22 cellular contexts compared by ENCODE assay signal in genomic region chr13:79359064-79359463, GRCh38. TPM values are rescaled to one million over a fixed set of nuclear protein-coding genes. Genes with fewer than 3 reads are reported as not detected.
DNase-seq lines count a peak whose midpoint lies in the region; ATAC-seq and TF ChIP-seq lines count a peak whose summit lies in the region.
"Had no signal": no experiment of that assay in that cellular context is flagged by ENCODE, and none has a peak within 500 bp of the region (broad histone marks: within the 10 kb centered on the region; RNA-seq: fewer than 3 reads in every experiment).

No MANE protein-coding gene starts in this region.

- intact Hi-C loops in activated CD8-positive, alpha-beta T cell treated with anti-CD3 and anti-CD28 coated beads for 36 hours (cut with micrococcal nuclease): no loop called here
- intact Hi-C loops in naive thymus-derived CD4-positive, alpha-beta T cell (cut with micrococcal nuclease): no loop called here

- H3K27me3 ChIP-seq in CD8-positive, alpha-beta memory T cell (ENCODE audit: insufficient read depth, low read length, poor library complexity, severe bottlenecking): no peaks in the 10 kb centered on the region
- no peaks in the 10 kb centered on the region for H3K27me3 ChIP-seq in naive thymus-derived CD4-positive, alpha-beta T cell (ENCODE audit: control insufficient read depth in 2 of 2, insufficient read depth in 2 of 2, low read length in 2 of 2)
- H3K27me3 ChIP-seq: BLaER1 treated with 17β-estradiol and CSF1 and Interleukin-3, amounts not matched to agents 10 nM and 100 nM had no signal

- peak overlapping the region; percentile 70 for H3K27ac Mint-ChIP-seq in activated CD8-positive, alpha-beta T cell treated with anti-CD3 and anti-CD28 coated beads for 36 hours
- H3K27ac Mint-ChIP-seq in activated CD8-positive, alpha-beta T cell treated with anti-CD3 and anti-CD28 coated beads, Interleukin-2, amount 10 ng/mL, durations not matched to agents 7 days and 5 days: no peak overlapping the region
- H3K27ac Mint-ChIP-seq in CD8-positive, alpha-beta memory T cell: peak overlapping the region in 6 of 8 donors; percentile 5 to 67 (median 40)
- H3K27ac Mint-ChIP-seq in activated T-helper 17 cell treated with anti-CD3 and anti-CD28 coated beads, Interleukin-2, amount 50 U/mL, for 72 hours: peak overlapping the region; percentile 53
- H3K27ac Mint-ChIP-seq in naive thymus-derived CD4-positive, alpha-beta T cell: peak overlapping the region in 6 of 9 donors; percentile 6 to 69 (median 32)

- TF ChIP-seq CTCF in activated CD8-positive, alpha-beta T cell treated with anti-CD3 and anti-CD28 coated beads for 36 hours (IDR thresholded peaks at IDR 0.05): no peak

- POLR2A ChIA-PET in activated CD8-positive, alpha-beta T cell treated with anti-CD3 and anti-CD28 coated beads for 36 hours (lab: Charles Lee): no interaction called here
- POLR2A ChIA-PET in activated CD8-positive, alpha-beta T cell treated with anti-CD3 and anti-CD28 coated beads, Interleukin-2, amount 10 ng/mL, durations not matched to agents 7 days and 5 days (lab: Charles Lee): no interaction called here
- POLR2A ChIA-PET in CD8-positive, alpha-beta memory T cell (lab: Charles Lee): no interaction called here
- POLR2A ChIA-PET in naive thymus-derived CD4-positive, alpha-beta T cell (lab: Charles Lee): no interaction called here

- no peaks in the 10 kb centered on the region for H3K4me1 ChIP-seq in CD8-positive, alpha-beta memory T cell (ENCODE audit: insufficient read depth, low read length)
- no peaks in the 10 kb centered on the region for H3K4me1 ChIP-seq in naive thymus-derived CD4-positive, alpha-beta T cell (ENCODE audit: control insufficient read depth in 2 of 2, insufficient read depth in 2 of 2, low read length in 2 of 2)
- H3K4me1 ChIP-seq: BLaER1 treated with 17β-estradiol and CSF1 and Interleukin-3, amounts not matched to agents 10 nM and 100 nM had no signal

- ATAC-seq in activated CD8-positive, alpha-beta T cell treated with anti-CD3 and anti-CD28 coated beads for 36 hours: no peak
- no peak for ATAC-seq in activated CD8-positive, alpha-beta T cell treated with anti-CD3 and anti-CD28 coated beads, Interleukin-2, amount 10 ng/mL, durations not matched to agents 7 days and 5 days
- no peak for ATAC-seq in activated T-helper 17 cell treated with anti-CD3 and anti-CD28 coated beads, Interleukin-2, amount 50 U/mL, for 72 hours (replicated peaks)
- no peak for ATAC-seq in naive thymus-derived CD4-positive, alpha-beta T cell
- no peak for ATAC-seq in GM18909 (IDR thresholded peaks at IDR 0.05; ENCODE audit: poor library complexity, unreplicated experiment)

- H3K27me3 Mint-ChIP-seq in activated CD8-positive, alpha-beta T cell treated with anti-CD3 and anti-CD28 coated beads for 36 hours: no peaks in the 10 kb centered on the region
- H3K27me3 Mint-ChIP-seq in activated CD8-positive, alpha-beta T cell treated with anti-CD3 and anti-CD28 coated beads, Interleukin-2, amount 10 ng/mL, durations not matched to agents 7 days and 5 days (ENCODE audit: low read depth): no peaks in the 10 kb centered on the region
- no peaks in the 10 kb centered on the region for H3K27me3 Mint-ChIP-seq in CD8-positive, alpha-beta memory T cell
- no peaks in the 10 kb centered on the region for H3K27me3 Mint-ChIP-seq in activated T-helper 17 cell treated with anti-CD3 and anti-CD28 coated beads, Interleukin-2, amount 50 U/mL, for 72 hours
- no peaks in the 10 kb centered on the region for H3K27me3 Mint-ChIP-seq in naive thymus-derived CD4-positive, alpha-beta T cell

- DNase-seq in activated CD8-positive, alpha-beta T cell treated with anti-CD3 and anti-CD28 coated beads for 36 hours: no peak
- no peak for DNase-seq in activated CD8-positive, alpha-beta T cell treated with anti-CD3 and anti-CD28 coated beads, Interleukin-2, amount 10 ng/mL, durations not matched to agents 7 days and 5 days
- no peak for DNase-seq in CD8-positive, alpha-beta memory T cell
- no peak for DNase-seq in naive thymus-derived CD4-positive, alpha-beta T cell
- DNase-seq in NCI-H524 treated with DMSO at 0.1 percent for 48 hours (lab: John Stamatoyannopoulos, UW) (no peak), RKO (ENCODE audit: low spot score) (no peak)
- DNase-seq: COR-L47; DMS153; IMR-90; Kasumi-1; MM.1S; NCI-H1092 treated with DMSO at 0.1 percent for 48 hours; NCI-H1694; NCI-H2227 treated with DMSO at 0.1 percent for 48 hours; NCI-H69; NK-92 treated with Interleukin-12 subunit alpha and Interleukin-12 subunit beta, amount 100 ng/mL, for 24 hours; OCI-M1; RPMI8226; SIG-M5 had no signal

- H3K27ac ChIP-seq in CD8-positive, alpha-beta memory T cell (ENCODE audit: low read depth, low read length): no peak overlapping the region
- H3K27ac ChIP-seq in naive thymus-derived CD4-positive, alpha-beta T cell (ENCODE audit: low read depth, low read length): no peak overlapping the region
- H3K27ac ChIP-seq: BLaER1 treated with 17β-estradiol and CSF1 and Interleukin-3, amounts not matched to agents 10 nM and 100 nM had no signal

- H3K4me3 Mint-ChIP-seq in activated CD8-positive, alpha-beta T cell treated with anti-CD3 and anti-CD28 coated beads for 36 hours: no peak overlapping the region
- no peak overlapping the region for H3K4me3 Mint-ChIP-seq in activated CD8-positive, alpha-beta T cell treated with anti-CD3 and anti-CD28 coated beads, Interleukin-2, amount 10 ng/mL, durations not matched to agents 7 days and 5 days
- no peak overlapping the region for H3K4me3 Mint-ChIP-seq in CD8-positive, alpha-beta memory T cell
- H3K4me3 Mint-ChIP-seq in activated T-helper 17 cell treated with anti-CD3 and anti-CD28 coated beads, Interleukin-2, amount 50 U/mL, for 72 hours: no peak overlapping the region
- no peak overlapping the region for H3K4me3 Mint-ChIP-seq in naive thymus-derived CD4-positive, alpha-beta T cell

- H3K36me3 ChIP-seq in CD8-positive, alpha-beta memory T cell (ENCODE audit: insufficient read depth, low read length): peaks cover 29% of the 10 kb centered on the region
- H3K36me3 ChIP-seq in naive thymus-derived CD4-positive, alpha-beta T cell (ENCODE audit: control insufficient read depth in 2 of 3, insufficient read depth in 3 of 3, low read length in 3 of 3): peaks cover 21 to 46% (median 31%) of the 10 kb centered on the region in 3 experiments

- no peaks in the 10 kb centered on the region for H3K9me3 Mint-ChIP-seq in activated CD8-positive, alpha-beta T cell treated with anti-CD3 and anti-CD28 coated beads for 36 hours
- H3K9me3 Mint-ChIP-seq in activated CD8-positive, alpha-beta T cell treated with anti-CD3 and anti-CD28 coated beads, Interleukin-2, amount 10 ng/mL, durations not matched to agents 7 days and 5 days (ENCODE audit: insufficient read depth): no peaks in the 10 kb centered on the region
- H3K9me3 Mint-ChIP-seq in CD8-positive, alpha-beta memory T cell: no peaks in the 10 kb centered on the region
- H3K9me3 Mint-ChIP-seq in activated T-helper 17 cell treated with anti-CD3 and anti-CD28 coated beads, Interleukin-2, amount 50 U/mL, for 72 hours: no peaks in the 10 kb centered on the region
- H3K9me3 Mint-ChIP-seq in naive thymus-derived CD4-positive, alpha-beta T cell: no peaks in the 10 kb centered on the region

- H3K9me3 ChIP-seq in CD8-positive, alpha-beta memory T cell (ENCODE audit: low read length): no peaks in the 10 kb centered on the region
- no peaks in the 10 kb centered on the region for H3K9me3 ChIP-seq in naive thymus-derived CD4-positive, alpha-beta T cell (ENCODE audit: control insufficient read depth in 2 of 3, low read length in 3 of 3)
- H3K9me3 ChIP-seq: BLaER1 treated with 17β-estradiol and CSF1 and Interleukin-3, amounts not matched to agents 10 nM and 100 nM had no signal

- no peak overlapping the region for H3K4me3 ChIP-seq in CD8-positive, alpha-beta memory T cell (ENCODE audit: low read length)
- H3K4me3 ChIP-seq in naive thymus-derived CD4-positive, alpha-beta T cell (ENCODE audit: low read length): no peak overlapping the region
- H3K4me3 ChIP-seq: BLaER1 treated with 17β-estradiol and CSF1 and Interleukin-3, amounts not matched to agents 10 nM and 100 nM had no signal

- H3K36me3 Mint-ChIP-seq in activated CD8-positive, alpha-beta T cell treated with anti-CD3 and anti-CD28 coated beads for 36 hours (ENCODE audit: low read depth): peaks cover 47% of the 10 kb centered on the region
- H3K36me3 Mint-ChIP-seq in activated CD8-positive, alpha-beta T cell treated with anti-CD3 and anti-CD28 coated beads, Interleukin-2, amount 10 ng/mL, durations not matched to agents 7 days and 5 days (ENCODE audit: low read depth): peaks cover 60% of the 10 kb centered on the region
- peaks cover 0 to 82% (median 26%) of the 10 kb centered on the region in 3 donors for H3K36me3 Mint-ChIP-seq in CD8-positive, alpha-beta memory T cell
- H3K36me3 Mint-ChIP-seq in activated T-helper 17 cell treated with anti-CD3 and anti-CD28 coated beads, Interleukin-2, amount 50 U/mL, for 72 hours (ENCODE audit: low read depth): peaks cover 100% of the 10 kb centered on the region
- H3K36me3 Mint-ChIP-seq in naive thymus-derived CD4-positive, alpha-beta T cell: peaks cover 9 to 59% (median 38%) of the 10 kb centered on the region in 5 donors

- H3K4me1 Mint-ChIP-seq in activated CD8-positive, alpha-beta T cell treated with anti-CD3 and anti-CD28 coated beads for 36 hours (ENCODE audit: low read depth): peaks cover 38% of the 10 kb centered on the region
- peaks cover 4% of the 10 kb centered on the region for H3K4me1 Mint-ChIP-seq in activated CD8-positive, alpha-beta T cell treated with anti-CD3 and anti-CD28 coated beads, Interleukin-2, amount 10 ng/mL, durations not matched to agents 7 days and 5 days (ENCODE audit: low read depth)
- peaks cover 16 to 32% (median 29%) of the 10 kb centered on the region in 3 donors for H3K4me1 Mint-ChIP-seq in CD8-positive, alpha-beta memory T cell
- H3K4me1 Mint-ChIP-seq in activated T-helper 17 cell treated with anti-CD3 and anti-CD28 coated beads, Interleukin-2, amount 50 U/mL, for 72 hours: peaks cover 18% of the 10 kb centered on the region
- peaks cover 4 to 34% (median 16%) of the 10 kb centered on the region in 7 donors for H3K4me1 Mint-ChIP-seq in naive thymus-derived CD4-positive, alpha-beta T cell

- CTCF ChIA-PET in activated CD8-positive, alpha-beta T cell treated with anti-CD3 and anti-CD28 coated beads for 36 hours (lab: Charles Lee): interaction anchor here (1.1 kb wide), 1 partner anchor 29 kb away, joined by 3 read pairs; no protein-coding TSS in a partner anchor
- CTCF ChIA-PET in activated CD8-positive, alpha-beta T cell treated with anti-CD3 and anti-CD28 coated beads, Interleukin-2, amount 10 ng/mL, durations not matched to agents 7 days and 5 days (lab: Charles Lee): no interaction called here
- CTCF ChIA-PET in CD8-positive, alpha-beta memory T cell (lab: Charles Lee): no interaction called here
- CTCF ChIA-PET in naive thymus-derived CD4-positive, alpha-beta T cell (lab: Charles Lee): interaction anchor here (0.7 kb wide), 1 partner anchor 21 kb away, joined by 3 read pairs; no protein-coding TSS in a partner anchor

RNA-seq across cellular contexts. Expression of gene RBM26, which starts 47.0 kb away (rescaled TPM):
- 10 to 100 TPM; 57.6 to 61.1 TPM for total RNA-seq in activated CD8-positive, alpha-beta T cell treated with anti-CD3 and anti-CD28 coated beads for 36 hours
- 10 to 100 TPM; 50.6 to 52.0 TPM for total RNA-seq in activated CD8-positive, alpha-beta T cell treated with anti-CD3 and anti-CD28 coated beads, Interleukin-2, amount 10 ng/mL, durations not matched to agents 7 days and 5 days
- total RNA-seq in CD8-positive, alpha-beta memory T cell: 10 to 100 TPM; 59.4 to 61.7 TPM
- 15.8 TPM for polyA plus RNA-seq in CD8-positive, alpha-beta memory T cell
- total RNA-seq in activated T-helper 17 cell treated with anti-CD3 and anti-CD28 coated beads, Interleukin-2, amount 50 U/mL, for 72 hours: 10 to 100 TPM; 56.8 to 71.8 TPM
- 100 to 1,000 TPM in 2 of 5 experiments, 10 to 100 TPM in 3; 75.4 to 136 (median 85.2) TPM for total RNA-seq in naive thymus-derived CD4-positive, alpha-beta T cell
- 10 to 100 TPM; 15.7 to 18.8 TPM for polyA plus RNA-seq in naive thymus-derived CD4-positive, alpha-beta T cell

Comparison
In these comparisons a context has a peak if more than half of its experiments do, and no peak if none do; other contexts are left out.
1. CTCF ChIA-PET loops: an anchor here in activated CD8-positive, alpha-beta T cell treated with anti-CD3 and anti-CD28 coated beads for 36 hours (1.1 kb wide) and naive thymus-derived CD4-positive, alpha-beta T cell (0.7 kb wide); none called in activated CD8-positive, alpha-beta T cell treated with anti-CD3 and anti-CD28 coated beads, Interleukin-2, amount 10 ng/mL, durations not matched to agents 7 days and 5 days and CD8-positive, alpha-beta memory T cell.